Comparison of ENCODE assay signal across 1 cellular context in genomic region chr6:20246107-20246506, GRCh38.
TF ChIP-seq lines count a peak whose summit lies in the region.

No MANE protein-coding gene starts in this region.

TF ChIP-seq in GM23338, 12 proteins besides CTCF, POLR2A, EP300 and RAD21 (continued from another document):
- TF ChIP-seq ZNF462 (CRISPR knock-in tag; IDR thresholded peaks at IDR 0.05) (no peak), CREB1 (CRISPR knock-in tag; IDR thresholded peaks at IDR 0.05; ENCODE audit: low read depth) (no peak), STAT1 (IDR thresholded peaks at IDR 0.05; ENCODE audit: unreplicated experiment) (no peak)
TF ChIP-seq in GM23338: peak in this region for 0.
